12 cellular contexts compared by ENCODE assay signal in the genomic region with DNA sequence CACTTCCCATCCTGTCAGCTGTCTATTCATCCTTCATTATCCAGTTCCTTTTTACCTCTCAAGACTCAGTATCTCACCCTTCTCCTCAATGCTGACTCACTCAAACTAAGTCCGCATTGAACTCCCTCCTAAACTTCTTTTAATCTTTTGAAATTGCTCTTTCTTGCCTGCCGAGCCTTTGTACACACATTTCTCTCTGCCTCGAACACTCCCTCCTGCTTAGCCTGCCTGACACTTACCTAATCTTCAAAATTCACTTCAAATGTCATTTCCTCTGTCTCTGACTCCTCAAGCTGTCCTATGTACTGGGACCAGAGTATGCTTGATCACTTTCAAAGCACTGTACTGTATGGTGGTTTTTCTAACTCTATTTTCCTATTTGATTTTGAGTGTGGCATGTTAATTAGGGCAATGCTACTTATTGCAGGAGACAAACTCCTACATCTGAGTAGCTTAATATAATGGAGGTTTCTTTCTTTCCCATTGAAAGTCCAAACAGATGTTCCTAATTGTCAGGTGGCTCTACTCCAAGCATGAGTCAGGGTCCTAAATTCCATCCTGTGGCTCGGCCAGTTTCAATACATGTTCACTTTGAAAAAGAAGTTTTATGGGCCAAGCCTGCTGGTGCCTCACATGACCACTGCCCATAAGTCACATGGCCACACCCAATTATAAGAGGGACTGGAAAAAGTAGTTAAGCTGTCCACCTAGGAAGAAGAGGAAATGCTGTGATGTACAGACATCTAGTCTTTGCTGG.
DNase-seq lines count a peak whose midpoint lies in the region; ATAC-seq, FAIRE-seq and TF ChIP-seq lines count a peak whose summit lies in the region.
"Had no signal": no experiment of that assay in that cellular context is flagged by ENCODE, and none has a peak within 500 bp of the region (broad histone marks: within the 10 kb centered on the region; RNA-seq: fewer than 3 reads in every experiment).

No MANE protein-coding gene starts in this region.

- H3K27ac Mint-ChIP-seq in chondrocyte (ENCODE audit: unreplicated experiment) = no peak overlapping the region

- no peak for FAIRE-seq in GM12891 (lab: Jason Lieb, UNC)
- FAIRE-seq: frontal cortex had no signal

- H3K36me3 ChIP-seq in adipocyte (ENCODE audit: control insufficient read depth, insufficient read depth, low read length, severe bottlenecking) = no peaks in the 10 kb centered on the region
- H3K36me3 ChIP-seq in right atrium auricular region = no peaks in the 10 kb centered on the region

- peaks cover 25% of the 10 kb centered on the region for H3K4me1 ChIP-seq in adipocyte (ENCODE audit: control insufficient read depth, insufficient read depth, low read length)
- peaks cover 0 to 18% of the 10 kb centered on the region in 2 donors for H3K4me1 ChIP-seq in right atrium auricular region
- H3K4me1 ChIP-seq: parathyroid adenoma had no signal

- peak overlapping the region; percentile 55 to 64 for H3K27ac ChIP-seq in right atrium auricular region
- H3K27ac ChIP-seq: parathyroid adenoma had no signal

- H3K9ac ChIP-seq in adipocyte (ENCODE audit: low read length) = peak overlapping the region; percentile 74
- H3K9ac ChIP-seq: parathyroid adenoma had no signal

- no peaks in the 10 kb centered on the region for H3K4me1 Mint-ChIP-seq in chondrocyte (ENCODE audit: low read depth)

- H3K4me3 ChIP-seq in adipocyte (ENCODE audit: low read length) (peak overlapping the region; percentile 66), right atrium auricular region (no peak overlapping the region)

- no peak for TF ChIP-seq POLR2A in GM12891 (IDR thresholded peaks at IDR 0.05; ENCODE audit: low read depth, low read length)

- H3K27me3 ChIP-seq in adipocyte (replicated peaks; ENCODE audit: control insufficient read depth, insufficient read depth, low read length) (no peaks in the 10 kb centered on the region), right atrium auricular region (no peaks in the 10 kb centered on the region)

- H3K9me3 Mint-ChIP-seq in chondrocyte (ENCODE audit: low read depth) = peaks cover 2% of the 10 kb centered on the region

- H3K27me3 Mint-ChIP-seq in chondrocyte (ENCODE audit: low read depth) = no peaks in the 10 kb centered on the region

- ATAC-seq in GM21360 (IDR thresholded peaks at IDR 0.05; ENCODE audit: unreplicated experiment) (no peak), GM18498 (IDR thresholded peaks at IDR 0.05; ENCODE audit: unreplicated experiment) (no peak)
- ATAC-seq: HCT116 had no signal

- DNase-seq in GM04504 (ENCODE audit: low read depth) (peak; percentile 95), adipocyte (ENCODE audit: low read depth) (peak; percentile 93), right atrium auricular region (ENCODE audit: low spot score) (no peak), smooth muscle cell of the brain vasculature (ENCODE audit: low read depth, low spot score) (peak; percentile 57), GM12891 (ENCODE audit: insufficient read length, low spot score) (no peak), chondrocyte (ENCODE audit: low spot score) (no peak)
- DNase-seq: SHP77 had no signal

- H3K9me3 ChIP-seq in adipocyte (ENCODE audit: control insufficient read depth, low read length) (no peaks in the 10 kb centered on the region), right atrium auricular region (no peaks in the 10 kb centered on the region)

- H3K36me3 Mint-ChIP-seq in chondrocyte (ENCODE audit: low read depth) = no peaks in the 10 kb centered on the region

- TF ChIP-seq CTCF in right atrium auricular region (IDR thresholded peaks at IDR 0.05) (no peak), chondrocyte (IDR thresholded peaks at IDR 0.05) (no peak)

- H3K4me3 Mint-ChIP-seq in chondrocyte (ENCODE audit: unreplicated experiment) = no peak overlapping the region

TF ChIP-seq in GM12891, 5 proteins besides CTCF, POLR2A, EP300 and RAD21:
- no peak for TF ChIP-seq PAX5 (IDR thresholded peaks at IDR 0.05; ENCODE audit: insufficient read depth, low read length, severe bottlenecking)

Comparison
In these comparisons a context has a peak if more than half of its experiments do, and no peak if none do; other contexts are left out.
1. DNase-seq: peak in GM04504 (single experiment), adipocyte (single experiment) and smooth muscle cell of the brain vasculature (single experiment); none in right atrium auricular region (single experiment), GM12891 (single experiment) and chondrocyte (single experiment).